Comparison of ENCODE assay signal across 13 cellular contexts in the genomic region with DNA sequence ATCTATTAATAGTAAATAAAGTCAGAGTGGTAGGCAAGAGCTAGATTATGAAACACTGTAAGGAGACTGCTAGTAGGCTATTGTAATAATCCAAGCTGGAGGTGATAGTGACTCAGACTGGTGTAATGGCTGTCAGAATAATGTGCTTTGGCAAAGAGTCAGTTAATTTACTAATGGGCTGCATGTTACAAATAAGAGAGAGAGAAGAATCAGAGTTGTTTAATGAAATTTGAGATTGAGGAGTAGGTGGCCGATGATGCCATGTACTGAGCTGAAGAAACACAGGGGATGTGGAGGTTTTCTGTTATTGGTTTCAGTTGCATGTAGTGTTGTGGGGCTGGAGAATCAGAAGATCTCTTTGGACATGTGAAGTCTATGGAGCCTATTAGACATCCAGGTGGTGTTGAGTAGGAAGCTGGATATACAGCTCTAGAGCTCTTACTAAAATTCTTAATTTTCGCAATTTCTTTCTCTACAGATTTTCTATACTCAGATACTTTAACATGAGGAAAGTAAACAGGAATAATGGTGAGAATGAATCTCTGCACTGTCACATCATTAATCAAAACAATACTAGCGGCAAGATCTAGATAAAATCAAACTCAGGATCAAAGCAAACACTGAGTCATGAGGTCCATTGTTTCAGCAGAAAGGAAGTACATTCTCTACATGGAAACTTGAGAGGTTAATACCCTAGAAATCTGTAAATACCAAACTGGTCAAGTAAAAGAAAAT.
DNase-seq lines count a peak whose midpoint lies in the region; FAIRE-seq and TF ChIP-seq lines count a peak whose summit lies in the region.
"Had no signal": no experiment of that assay in that cellular context is flagged by ENCODE, and none has a peak within 500 bp of the region (broad histone marks: within the 10 kb centered on the region; RNA-seq: fewer than 3 reads in every experiment).

No MANE protein-coding gene starts in this region.

- H3K4me1 Mint-ChIP-seq in Calu3 (ENCODE audit: low read depth, unreplicated experiment) (peaks cover 31% of the 10 kb centered on the region), astrocyte (ENCODE audit: low read depth, unreplicated experiment) (peaks cover 27% of the 10 kb centered on the region)
- H3K4me1 Mint-ChIP-seq: memory B cell had no signal

- no TSS peak for BruUV-seq in Calu3 (replicated peaks; lab: Mats Ljungman, UMichigan)

- no peaks in the 10 kb centered on the region for H3K9me3 Mint-ChIP-seq in Calu3 (ENCODE audit: low read depth, unreplicated experiment)
- no peaks in the 10 kb centered on the region for H3K9me3 Mint-ChIP-seq in astrocyte (ENCODE audit: unreplicated experiment)
- H3K9me3 Mint-ChIP-seq: effector memory CD8-positive, alpha-beta T cell; memory B cell had no signal

- H2AFZ ChIP-seq in astrocyte (ENCODE audit: low read depth, low read length), result no peak overlapping the region

- peak overlapping the region; percentile 49 for H3K9ac ChIP-seq in astrocyte (ENCODE audit: low read length)

- CTCF ChIA-PET in Calu3 (lab: Charles Lee), result interaction anchor here (0.6 to 1.9 kb wide), 5 partner anchors 14 to 192 kb away, joined by 3 to 12 read pairs (median 3); no protein-coding TSS in a partner anchor

- H3K79me2 ChIP-seq in astrocyte (ENCODE audit: insufficient read depth, low read length), result no peaks in the 10 kb centered on the region

- H3K27ac ChIP-seq in astrocyte (ENCODE audit: low read depth, low read length) (peak overlapping the region; percentile 82), SJCRH30 (no peak overlapping the region)

- H3K4me3 Mint-ChIP-seq in Calu3 (ENCODE audit: low read depth, unreplicated experiment), result peak overlapping the region; percentile 35
- H3K4me3 Mint-ChIP-seq in astrocyte (ENCODE audit: unreplicated experiment), result no peak overlapping the region
- H3K4me3 Mint-ChIP-seq: effector memory CD8-positive, alpha-beta T cell; memory B cell had no signal

- no peaks in the 10 kb centered on the region for H3K27me3 ChIP-seq in astrocyte (ENCODE audit: insufficient read depth, low read length)
- H3K27me3 ChIP-seq in kidney epithelial cell (ENCODE audit: control insufficient read depth, insufficient read depth, low read length), result no peaks in the 10 kb centered on the region
- H3K27me3 ChIP-seq in SJCRH30, result no peaks in the 10 kb centered on the region

- no peaks in the 10 kb centered on the region for H3K27me3 Mint-ChIP-seq in Calu3 (ENCODE audit: unreplicated experiment)
- no peaks in the 10 kb centered on the region for H3K27me3 Mint-ChIP-seq in astrocyte (ENCODE audit: low read depth, unreplicated experiment)
- H3K27me3 Mint-ChIP-seq: effector memory CD8-positive, alpha-beta T cell had no signal

- H3K4me3 ChIP-seq in astrocyte (ENCODE audit: insufficient read depth, low read depth, low read length) (no peak overlapping the region), kidney epithelial cell (ENCODE audit: low read depth, low read length) (no peak overlapping the region), SJCRH30 (no peak overlapping the region)

- DNase-seq in Calu3 (peak; percentile 16), NCI-H1105 (lab: John Stamatoyannopoulos, UW) (peak; percentile 3), astrocyte (ENCODE audit: low read depth) (peak; percentile 91), kidney epithelial cell (ENCODE audit: low read depth) (peak; percentile 44), NCI-H1048 (lab: John Stamatoyannopoulos, UW) (no peak), DMS 273 (lab: John Stamatoyannopoulos, UW; ENCODE audit: unreplicated experiment) (no peak), SJCRH30 (no peak)
- no peak for DNase-seq in effector CD8-positive, alpha-beta T cell (lab: John Stamatoyannopoulos, UW)
- DNase-seq: activated CD4-positive, alpha-beta T cell treated with anti-CD3 and anti-CD28 coated beads for 1 hour; activated naive CD4-positive, alpha-beta T cell treated with Interleukin-2 at 50 U/mL for 16 hours; DMS 273 treated with DMSO at 0.1 percent for 48 hours; effector memory CD8-positive, alpha-beta T cell had no signal

- H3K9me3 ChIP-seq in astrocyte (ENCODE audit: insufficient read depth, low read depth, low read length) (no peaks in the 10 kb centered on the region), SJCRH30 (replicated peaks) (no peaks in the 10 kb centered on the region)

- peak; percentile 87 for FAIRE-seq in astrocyte (lab: Jason Lieb, UNC)

- peaks cover 25% of the 10 kb centered on the region for H3K4me1 ChIP-seq in astrocyte (ENCODE audit: insufficient read depth, low read length)
- peaks cover 11% of the 10 kb centered on the region; the same call in 1 of the 2 replicates for H3K4me1 ChIP-seq in SJCRH30

- H4K20me1 ChIP-seq in astrocyte (ENCODE audit: insufficient read depth, low read length), result no peaks in the 10 kb centered on the region

- intact Hi-C loops in Calu3 (cut with micrococcal nuclease; ENCODE audit: unreplicated experiment), result no loop called here

- peak overlapping the region; percentile 80 for H3K4me2 ChIP-seq in astrocyte (ENCODE audit: low read length)

- H3K36me3 Mint-ChIP-seq in Calu3 (ENCODE audit: insufficient read depth, unreplicated experiment) (peaks cover 4% of the 10 kb centered on the region), astrocyte (ENCODE audit: low read depth, unreplicated experiment) (no peaks in the 10 kb centered on the region)
- H3K36me3 Mint-ChIP-seq: memory B cell had no signal

- TF ChIP-seq CTCF in Calu3 (IDR thresholded peaks at IDR 0.05; ENCODE audit: unreplicated experiment), result no peak
- no peak for TF ChIP-seq CTCF in astrocyte (IDR thresholded peaks at IDR 0.05; ENCODE audit: insufficient read depth, low read depth, low read length)
- TF ChIP-seq CTCF in kidney epithelial cell (IDR thresholded peaks at IDR 0.05; ENCODE audit: insufficient read depth, low read length, poor library complexity, severe bottlenecking), result no peak

- no peaks in the 10 kb centered on the region for H3K36me3 ChIP-seq in astrocyte (ENCODE audit: insufficient read depth, low read length)
- H3K36me3 ChIP-seq in kidney epithelial cell (ENCODE audit: control insufficient read depth, insufficient read depth, low read length), result no peaks in the 10 kb centered on the region
- H3K36me3 ChIP-seq in SJCRH30, result no peaks in the 10 kb centered on the region

- H3K27ac Mint-ChIP-seq in Calu3 (ENCODE audit: unreplicated experiment) (peak overlapping the region; percentile 91), astrocyte (ENCODE audit: unreplicated experiment) (no peak overlapping the region)
- H3K27ac Mint-ChIP-seq: effector memory CD8-positive, alpha-beta T cell; memory B cell had no signal

Comparison
In these comparisons a context has a peak if more than half of its experiments do, and no peak if none do; other contexts are left out.
1. DNase-seq: peak in Calu3 (single experiment), NCI-H1105 (single experiment), astrocyte (single experiment) and kidney epithelial cell (single experiment); none in NCI-H1048 (single experiment), DMS 273 (single experiment), SJCRH30 (0 of 2) and effector CD8-positive, alpha-beta T cell (single experiment).